ENCODE assay signal across 11 cellular contexts in genomic region chr9:114804504-114804903, GRCh38. TPM values are rescaled to one million over a fixed set of nuclear protein-coding genes. Genes with fewer than 3 reads are reported as not detected.
DNase-seq lines count a peak whose midpoint lies in the region; ATAC-seq and TF ChIP-seq lines count a peak whose summit lies in the region.
"Had no signal": no experiment of that assay in that cellular context is flagged by ENCODE, and none has a peak within 500 bp of the region (broad histone marks: within the 10 kb centered on the region; RNA-seq: fewer than 3 reads in every experiment).

No MANE protein-coding gene starts in this region.

- H3K4me3 ChIP-seq in testis, result no peak overlapping the region
- H3K4me3 ChIP-seq: right atrium auricular region had no signal

- WGBS in testis, 2 donors, result 65 to 76% methylated on average over 5 of the region's 5 CpGs

- no peaks in the 10 kb centered on the region for H3K9me3 ChIP-seq in testis
- H3K9me3 ChIP-seq: right atrium auricular region had no signal

- intact Hi-C loops in testis (cut with DNase I; ENCODE audit: low total_unique reads), result no loop called here

- no peaks in the 10 kb centered on the region for H3K36me3 ChIP-seq in testis (ENCODE audit: low read depth, missing control alignments)
- H3K36me3 ChIP-seq: right atrium auricular region had no signal

- no peak overlapping the region for H3K27ac ChIP-seq in testis
- H3K27ac ChIP-seq: right atrium auricular region had no signal

- H3K4me1 ChIP-seq in testis, result peaks cover 4% of the 10 kb centered on the region

- DNase-seq in HS-5 (ENCODE audit: low read depth), result peak; percentile 86
- DNase-seq in glomerular visceral epithelial cell (ENCODE audit: extremely low spot score), result peak; percentile 62
- DNase-seq in smooth muscle cell of the brain vasculature (ENCODE audit: low read depth, low spot score), result peak; percentile 39
- no peak for DNase-seq in testis
- DNase-seq: activated effector memory CD4-positive, alpha-beta T cell treated with Interleukin-2 at 50 U/mL for 16 hours; MM.1S; T-cell had no signal

- H3K27me3 ChIP-seq in testis, result no peaks in the 10 kb centered on the region
- H3K27me3 ChIP-seq: right atrium auricular region had no signal

- peak; percentile 48; the same call in 2 of the 3 replicates for ATAC-seq in SK-N-SH treated with all-trans-retinoic acid at 6 μM for 48 hours
- no peak for ATAC-seq in esophagus mucosa
- no peak for ATAC-seq in HG02840 (IDR thresholded peaks at IDR 0.05; ENCODE audit: low FRiP score, unreplicated experiment)
- ATAC-seq: T-cell had no signal

- TF ChIP-seq CTCF in testis (IDR thresholded peaks at IDR 0.05), result no peak

- no peak for TF ChIP-seq POLR2A in testis (IDR thresholded peaks at IDR 0.05)

TF ChIP-seq in SK-N-SH treated with all-trans-retinoic acid at 6 μM for 48 hours, 23 proteins besides CTCF, POLR2A, EP300 and RAD21:
- no peak for TF ChIP-seq CREB5 (CRISPR knock-in tag; IDR thresholded peaks at IDR 0.05; ENCODE audit: low read depth)
- no peak for TF ChIP-seq RARB (CRISPR knock-in tag; IDR thresholded peaks at IDR 0.05)
- no peak for TF ChIP-seq TCF4 (CRISPR knock-in tag; IDR thresholded peaks at IDR 0.05; ENCODE audit: borderline replicate concordance)

RNA-seq across cellular contexts. Expression of gene TNFSF15, which starts 1.3 kb away (rescaled TPM):
- 1.7 TPM for total RNA-seq in esophagus mucosa
- under 1 TPM in 1 of 2 donors, not detected in 1; 0.06 TPM for total RNA-seq in testis
- 0.40 TPM for polyA plus RNA-seq in testis (ENCODE audit: insufficient read depth, low read depth, low replicate concordance)
